Comparison of ENCODE assay signal across 15 cellular contexts in the genomic region with DNA sequence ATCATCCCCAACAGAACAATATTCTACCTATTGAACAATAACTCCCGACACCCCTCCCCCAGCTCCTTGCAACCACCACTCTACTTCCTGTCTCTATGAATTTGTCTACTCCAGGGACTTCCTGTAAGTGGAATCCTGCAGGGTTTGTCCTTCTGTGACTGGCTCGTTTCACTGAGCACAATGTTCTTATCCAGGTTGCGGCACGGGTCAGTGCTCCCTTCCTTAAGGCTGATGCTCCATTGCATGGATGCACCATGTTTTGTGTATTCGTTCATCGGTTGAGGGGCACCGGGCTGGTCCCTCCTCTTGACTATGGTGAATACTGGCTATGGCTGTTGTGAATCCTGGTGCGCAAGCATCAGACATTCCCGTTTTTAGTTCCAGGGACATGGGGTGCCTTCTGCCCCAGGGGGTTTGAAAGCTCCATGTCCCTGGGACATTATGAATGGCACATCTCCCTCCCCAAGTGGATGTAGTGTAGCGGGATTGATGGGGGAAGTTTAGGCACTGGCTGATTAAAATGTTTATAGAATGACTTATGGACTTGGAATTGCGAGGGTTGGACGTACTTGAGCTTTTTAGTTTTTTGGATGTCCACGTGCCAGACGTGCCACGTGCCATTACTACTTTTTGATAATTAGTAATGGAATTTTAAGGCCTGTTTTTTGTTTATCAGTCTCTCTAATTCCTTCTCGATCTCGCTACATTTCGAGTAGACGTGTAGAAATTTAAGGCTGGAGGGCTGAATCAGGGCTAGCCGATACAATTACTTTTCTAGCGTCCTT.
A peak's percentile ranks its signal among the peaks of the same experiment; 100 is the strongest.
DNase-seq lines count a peak whose midpoint lies in the region; ATAC-seq and TF ChIP-seq lines count a peak whose summit lies in the region.
"Had no signal": no experiment of that assay in that cellular context is flagged by ENCODE, and none has a peak within 500 bp of the region (broad histone marks: within the 10 kb centered on the region; RNA-seq: fewer than 3 reads in every experiment).

No MANE protein-coding gene starts in this region.

- DNase-seq in heart left ventricle (no peak), cardiac septum (ENCODE audit: low spot score) (no peak), endodermal cell (no peak), neural progenitor cell (ENCODE audit: low spot score) (no peak), vagina (ENCODE audit: extremely low spot score in 2 of 2) (peak in 1 of 2 donors; percentile 75)
- DNase-seq in stimulated activated CD4-positive, alpha-beta T cell treated with anti-CD3 and anti-CD28 coated beads, Interleukin-2, amount 100 ng/mL, for 48 hours, result no peak
- DNase-seq: activated CD4-positive, alpha-beta T cell treated with anti-CD3 and anti-CD28 coated beads, Interleukin-2, amount 50 U/mL, for 4 hours; activated naive CD4-positive, alpha-beta T cell treated with anti-CD3 and anti-CD28 coated beads for 36 hours; activated T-cell treated with anti-CD3 and anti-CD28 coated beads for 4 hours; NCI-H1417 treated with DMSO at 0.1 percent for 48 hours; stimulated activated CD4-positive, alpha-beta T cell treated with anti-CD3 and anti-CD28 coated beads, Interleukin-4, amount 100 ng/mL, for 1 hour; SW 1271 had no signal

- no peak overlapping the region for H3K4me3 Mint-ChIP-seq in endodermal cell
- peak overlapping the region; percentile 80 for H3K4me3 Mint-ChIP-seq in neural progenitor cell
- H3K4me3 Mint-ChIP-seq: activated naive CD4-positive, alpha-beta T cell treated with anti-CD3 and anti-CD28 coated beads for 36 hours had no signal

- H3K79me2 ChIP-seq in neural progenitor cell (ENCODE audit: low read depth), result no peaks in the 10 kb centered on the region

- H3K4me3 ChIP-seq in heart left ventricle (peak overlapping the region in 2 of 12 donors; percentile 37 to 50), endodermal cell (ENCODE audit: low read length) (no peak overlapping the region), neural progenitor cell (no peak overlapping the region), vagina (no peak overlapping the region)

- no peak for ATAC-seq in heart left ventricle
- ATAC-seq in HG03280 (IDR thresholded peaks at IDR 0.05; ENCODE audit: unreplicated experiment), result no peak
- ATAC-seq in GM21717 (IDR thresholded peaks at IDR 0.05; ENCODE audit: unreplicated experiment), result no peak

- intact Hi-C loops in heart left ventricle (cut with DNase I) (loop anchor here in 2 of 10 donors (5.0 kb wide), 1 partner anchor 93 kb away; no protein-coding TSS in a partner anchor), cardiac septum (cut with DNase I) (loop anchor here (1.0 kb wide), 1 partner anchor 16 kb away; no protein-coding TSS in a partner anchor), vagina (cut with DNase I) (no loop called here)

- H3K9me3 Mint-ChIP-seq in endodermal cell (no peaks in the 10 kb centered on the region), neural progenitor cell (peaks cover 5% of the 10 kb centered on the region)
- H3K9me3 Mint-ChIP-seq: activated naive CD4-positive, alpha-beta T cell treated with anti-CD3 and anti-CD28 coated beads for 36 hours had no signal

- H3K4me1 ChIP-seq in heart left ventricle (peaks cover 0 to 38% (median 21%) of the 10 kb centered on the region in 12 donors), endodermal cell (ENCODE audit: control insufficient read depth, insufficient read depth, low read length) (peaks cover 7% of the 10 kb centered on the region), neural progenitor cell (peaks cover 36% of the 10 kb centered on the region), vagina (peaks cover 28% of the 10 kb centered on the region)

- TF ChIP-seq CTCF in heart left ventricle (IDR thresholded peaks at IDR 0.05) (no peak), endodermal cell (conservative IDR thresholded peaks at IDR 0.05) (no peak), neural progenitor cell (IDR thresholded peaks at IDR 0.05) (no peak), vagina (IDR thresholded peaks at IDR 0.05) (no peak)

- H3K9me3 ChIP-seq in heart left ventricle (peaks cover 0 to 4% (median 0%) of the 10 kb centered on the region in 12 donors), endodermal cell (ENCODE audit: control insufficient read depth, low read length) (no peaks in the 10 kb centered on the region), neural progenitor cell (ENCODE audit: low read depth) (no peaks in the 10 kb centered on the region), vagina (no peaks in the 10 kb centered on the region)
- H3K9me3 ChIP-seq: HAP-1 had no signal

- peak overlapping the region in 10 of 12 donors; percentile 57 to 93 (median 74) for H3K27ac ChIP-seq in heart left ventricle
- H3K27ac ChIP-seq in endodermal cell (ENCODE audit: low read depth, low read length), result peak overlapping the region; percentile 92
- no peak overlapping the region for H3K27ac ChIP-seq in neural progenitor cell
- H3K27ac ChIP-seq in vagina, result peak overlapping the region; percentile 65

- H3K27me3 Mint-ChIP-seq in endodermal cell (ENCODE audit: insufficient read depth) (peaks cover 68% of the 10 kb centered on the region), neural progenitor cell (ENCODE audit: insufficient read depth, low read depth) (peaks cover 30% of the 10 kb centered on the region)

- TF ChIP-seq POLR2A in heart left ventricle (IDR thresholded peaks at IDR 0.05) (no peak), vagina (IDR thresholded peaks at IDR 0.05) (no peak)

- H3K4me2 ChIP-seq in neural progenitor cell, result no peak overlapping the region

- H4K20me1 ChIP-seq in neural progenitor cell (ENCODE audit: low read depth), result peaks cover 3% of the 10 kb centered on the region

- H3K9ac ChIP-seq in endodermal cell (ENCODE audit: extremely low read depth, low read length, poor library complexity, severe bottlenecking), result no peak overlapping the region
- H3K9ac ChIP-seq in neural progenitor cell, result no peak overlapping the region

- H3K36me3 Mint-ChIP-seq in endodermal cell (ENCODE audit: low read depth), result no peaks in the 10 kb centered on the region
- H3K36me3 Mint-ChIP-seq in neural progenitor cell, result no peaks in the 10 kb centered on the region

- no peak overlapping the region for H2AFZ ChIP-seq in neural progenitor cell (replicated peaks)

- no peaks in the 10 kb centered on the region for H3F3A ChIP-seq in neural progenitor cell (ENCODE audit: low read depth)

- H3K36me3 ChIP-seq in heart left ventricle (no peaks in the 10 kb centered on the region), endodermal cell (ENCODE audit: control insufficient read depth, insufficient read depth, low read length) (no peaks in the 10 kb centered on the region), neural progenitor cell (no peaks in the 10 kb centered on the region), vagina (no peaks in the 10 kb centered on the region)
- H3K36me3 ChIP-seq: HAP-1 had no signal

- H3K4me1 Mint-ChIP-seq in endodermal cell (peaks cover 16% of the 10 kb centered on the region), neural progenitor cell (peaks cover 55% of the 10 kb centered on the region)

- peaks cover 12 to 57% (median 40%) of the 10 kb centered on the region in 9 donors for H3K27me3 ChIP-seq in heart left ventricle
- peaks cover 54% of the 10 kb centered on the region for H3K27me3 ChIP-seq in endodermal cell (ENCODE audit: control insufficient read depth, insufficient read depth, low read length, poor library complexity, severe bottlenecking)
- peaks cover 61% of the 10 kb centered on the region for H3K27me3 ChIP-seq in neural progenitor cell
- no peaks in the 10 kb centered on the region for H3K27me3 ChIP-seq in vagina

- WGBS in heart left ventricle, 4 donors, result 76 to 84% (median 79%) methylated on average over 21 of the region's 21 CpGs
- 93 to 95% methylated on average over 19 to 21 of the region's 21 CpGs for WGBS in endodermal cell (ENCODE audit: insufficient coverage in 1 of 2, insufficient read length in 1 of 2), 2 experiments

- H3K27ac Mint-ChIP-seq in endodermal cell (no peak overlapping the region), neural progenitor cell (peak overlapping the region; percentile 93)
- H3K27ac Mint-ChIP-seq: activated naive CD4-positive, alpha-beta T cell treated with anti-CD3 and anti-CD28 coated beads for 36 hours had no signal
